8 cellular contexts compared by ENCODE assay signal in the genomic region with DNA sequence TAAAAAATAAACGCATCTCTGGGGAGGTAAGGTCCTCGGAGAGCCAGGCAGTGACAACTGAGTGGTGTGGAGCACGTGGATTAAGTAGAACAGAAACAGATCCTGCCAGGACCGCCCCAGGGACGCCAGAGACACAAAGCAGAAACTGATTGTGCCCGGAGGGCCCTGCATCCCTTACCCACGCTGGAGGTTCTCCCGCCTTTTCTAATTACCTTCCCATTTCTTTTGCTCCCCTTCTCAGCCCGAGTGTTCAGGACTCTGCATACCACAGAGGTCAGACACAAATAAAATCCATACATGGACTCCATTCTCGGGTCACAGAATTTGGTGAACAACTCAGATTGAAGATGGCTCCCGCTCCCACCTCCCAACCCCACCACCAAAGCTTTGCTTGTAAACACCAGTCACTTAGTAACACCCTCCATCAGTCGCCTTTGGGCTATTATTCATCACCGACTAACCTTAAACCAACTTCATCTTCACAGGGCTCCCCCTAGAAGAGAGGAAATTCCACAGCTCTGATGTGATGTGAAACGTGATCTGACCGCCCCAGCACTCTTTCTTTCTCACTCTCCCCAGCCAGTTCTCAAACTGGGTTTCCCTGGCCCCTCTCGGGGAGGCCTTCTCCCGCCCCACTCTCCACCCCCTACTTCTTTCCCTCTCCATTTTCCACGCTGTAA. TPM values are rescaled to one million over a fixed set of nuclear protein-coding genes. Genes with fewer than 3 reads are reported as not detected.
A peak's percentile ranks its signal among the peaks of the same experiment; 100 is the strongest.
DNase-seq lines count a peak whose midpoint lies in the region; ATAC-seq and TF ChIP-seq lines count a peak whose summit lies in the region.

No MANE protein-coding gene starts in this region.

- H3K4me3 ChIP-seq in HUES6 (ENCODE audit: low read depth, low read length) (peak overlapping the region; percentile 78), skeletal muscle tissue (ENCODE audit: low read length in 3 of 3) (no peak overlapping the region)

- peak in 1 of 10 experiments; percentile 4 for DNase-seq in CD4-positive, alpha-beta T cell
- DNase-seq in activated T-helper 9 cell treated with anti-CD3 and anti-CD28 coated beads, Interleukin-2, amount 50 U/mL, for 16 hours (ENCODE audit: low read depth): peak; percentile 27
- DNase-seq in left ventricle myocardium superior: peak; percentile 39

- TF ChIP-seq CTCF in CD4-positive, alpha-beta T cell (IDR thresholded peaks at IDR 0.05): no peak

- no peaks in the 10 kb centered on the region for H3K36me3 Mint-ChIP-seq in CD4-positive, alpha-beta T cell (ENCODE audit: low read depth)

- H3K9ac ChIP-seq in HUES6 (ENCODE audit: low read length): peak overlapping the region; percentile 99
- H3K9ac ChIP-seq in skeletal muscle tissue (ENCODE audit: low read depth in 1 of 3, low read length in 3 of 3): no peak overlapping the region

- intact Hi-C loops in CD4-positive, alpha-beta T cell (cut with DNase I, micrococcal nuclease): no loop called here
- intact Hi-C loops in left ventricle myocardium superior (cut with micrococcal nuclease): no loop called here

- CTCF ChIA-PET in CD4-positive, alpha-beta T cell (lab: Charles Lee): interaction anchor here (0.7 kb wide), 1 partner anchor 35 kb away, joined by 4 read pairs; no protein-coding TSS in a partner anchor

- POLR2A ChIA-PET in CD4-positive, alpha-beta T cell (lab: Charles Lee): no interaction called here

- H3K4me1 Mint-ChIP-seq in CD4-positive, alpha-beta T cell (ENCODE audit: low read depth): peaks cover 30% of the 10 kb centered on the region

- H3K27ac Mint-ChIP-seq in CD4-positive, alpha-beta T cell: no peak overlapping the region

- no peaks in the 10 kb centered on the region for H3K9me3 Mint-ChIP-seq in CD4-positive, alpha-beta T cell

- no peaks in the 10 kb centered on the region for H3K9me3 ChIP-seq in CD4-positive, alpha-beta T cell (ENCODE audit: control insufficient read depth, low read length)
- no peaks in the 10 kb centered on the region for H3K9me3 ChIP-seq in HUES6 (ENCODE audit: control insufficient read depth, insufficient read depth, low read depth, low read length)
- H3K9me3 ChIP-seq in skeletal muscle tissue (ENCODE audit: control insufficient read depth in 3 of 3, low read length in 3 of 3): no peaks in the 10 kb centered on the region

- no peaks in the 10 kb centered on the region for H3K27me3 Mint-ChIP-seq in CD4-positive, alpha-beta T cell

- H3K27ac ChIP-seq in CD4-positive, alpha-beta T cell (ENCODE audit: low read depth, low read length): no peak overlapping the region
- peak overlapping the region; percentile 99 for H3K27ac ChIP-seq in HUES6 (ENCODE audit: low read depth, low read length)
- peak overlapping the region; percentile 15 for H3K27ac ChIP-seq in skeletal muscle tissue (ENCODE audit: low read depth, low read length)

- TF ChIP-seq POLR2A in GM18505 (IDR thresholded peaks at IDR 0.05; ENCODE audit: borderline replicate concordance, extremely low read depth, insufficient read depth, insufficient read length): no peak

- ATAC-seq in CD4-positive, alpha-beta T cell (ENCODE audit: poor library complexity): peak; percentile 17
- ATAC-seq in left ventricle myocardium superior (peak; percentile 56), GM18505 (IDR thresholded peaks at IDR 0.05; ENCODE audit: unreplicated experiment) (no peak), HG02852 (IDR thresholded peaks at IDR 0.05; ENCODE audit: unreplicated experiment) (no peak), GM21360 (IDR thresholded peaks at IDR 0.05; ENCODE audit: unreplicated experiment) (no peak)

- no peaks in the 10 kb centered on the region for H3K27me3 ChIP-seq in CD4-positive, alpha-beta T cell (ENCODE audit: control insufficient read depth, insufficient read depth, low read length)
- H3K27me3 ChIP-seq in HUES6 (ENCODE audit: control insufficient read depth, insufficient read depth, low read length): no peaks in the 10 kb centered on the region
- no peaks in the 10 kb centered on the region for H3K27me3 ChIP-seq in skeletal muscle tissue (ENCODE audit: control insufficient read depth in 3 of 3, insufficient read depth in 3 of 3, low read length in 3 of 3)

- H3K4me3 Mint-ChIP-seq in CD4-positive, alpha-beta T cell: no peak overlapping the region

- H3K36me3 ChIP-seq in HUES6 (ENCODE audit: control insufficient read depth, insufficient read depth, low read length) (peaks cover 3% of the 10 kb centered on the region; the same call in 1 of the 2 replicates), skeletal muscle tissue (ENCODE audit: control insufficient read depth in 3 of 3, insufficient read depth in 3 of 3, low read length in 3 of 3) (no peaks in the 10 kb centered on the region)

- peaks cover 66% of the 10 kb centered on the region for H3K4me1 ChIP-seq in HUES6 (ENCODE audit: control insufficient read depth, insufficient read depth, low read length)
- peaks cover 19 to 31% (median 27%) of the 10 kb centered on the region in 3 donors for H3K4me1 ChIP-seq in skeletal muscle tissue (ENCODE audit: control insufficient read depth in 3 of 3, insufficient read depth in 3 of 3, low read length in 3 of 3)

RNA-seq across cellular contexts. Expression of a gene that starts 32.6 kb away (rescaled TPM):
- total RNA-seq in CD4-positive, alpha-beta T cell: 100 to 1,000 TPM; 175 to 183 TPM
- total RNA-seq in left ventricle myocardium superior: 35.0 TPM
- 20.4 TPM for total RNA-seq in skeletal muscle tissue

Comparison
In these comparisons a context has a peak if more than half of its experiments do, and no peak if none do; other contexts are left out.
1. ATAC-seq: peak in CD4-positive, alpha-beta T cell (single experiment) and left ventricle myocardium superior (single experiment); none in GM18505 (single experiment), HG02852 (single experiment) and GM21360 (single experiment).